ENCODE assay signal across 9 cellular contexts in the genomic region with DNA sequence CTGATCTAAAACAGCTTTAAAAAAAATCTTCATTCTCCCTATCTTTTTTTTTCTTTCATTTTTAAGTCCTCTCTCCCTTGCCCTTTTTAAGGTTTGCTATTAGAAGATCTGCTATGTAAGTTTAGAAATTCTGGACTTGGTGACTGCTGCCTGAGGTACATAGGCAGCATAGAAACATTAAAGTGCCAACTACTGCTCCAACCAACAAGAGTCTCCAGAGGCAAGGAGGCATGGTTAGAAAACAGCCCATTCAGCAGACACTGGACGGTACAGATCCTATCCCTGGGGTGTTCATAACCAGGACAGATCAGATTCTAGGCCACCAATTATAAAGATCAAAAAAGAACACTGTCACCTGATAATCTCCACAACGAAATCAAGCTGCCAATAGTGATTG. TPM values are rescaled to one million over a fixed set of nuclear protein-coding genes. Genes with fewer than 3 reads are reported as not detected.
DNase-seq lines count a peak whose midpoint lies in the region; ATAC-seq and TF ChIP-seq lines count a peak whose summit lies in the region.
"Had no signal": no experiment of that assay in that cellular context is flagged by ENCODE, and none has a peak within 500 bp of the region (broad histone marks: within the 10 kb centered on the region; RNA-seq: fewer than 3 reads in every experiment).

No MANE protein-coding gene starts in this region.

- TF ChIP-seq POLR2A in Peyer's patch (IDR thresholded peaks at IDR 0.05), result no peak

- H3K9ac ChIP-seq in BLaER1, result peak overlapping the region; percentile 67

- no peak for DNase-seq in Peyer's patch
- DNase-seq in endothelial cell (ENCODE audit: low spot score), result no peak
- DNase-seq in neural crest cell (ENCODE audit: low read depth, low spot score), result no peak
- DNase-seq in NCI-H226, result no peak
- DNase-seq in NCI-H146 treated with DMSO at 0.1 percent for 48 hours (lab: John Stamatoyannopoulos, UW; ENCODE audit: unreplicated experiment), result no peak
- DNase-seq: pancreas had no signal

- H4K20me1 ChIP-seq in BLaER1, result peaks cover 10% of the 10 kb centered on the region; the same call in 1 of the 2 replicates

- H3K4me3 Mint-ChIP-seq in endothelial cell (ENCODE audit: unreplicated experiment) (no peak overlapping the region), neural crest cell (no peak overlapping the region)

- TF ChIP-seq CTCF in Peyer's patch (IDR thresholded peaks at IDR 0.05), result no peak
- no peak for TF ChIP-seq CTCF in endothelial cell (IDR thresholded peaks at IDR 0.05; ENCODE audit: unreplicated experiment)
- no peak for TF ChIP-seq CTCF in neural crest cell (conservative IDR thresholded peaks at IDR 0.05)

- H3K4me1 ChIP-seq in BLaER1, result peaks cover 100% of the 10 kb centered on the region
- peaks cover 0 to 29% (median 17%) of the 10 kb centered on the region in 4 donors for H3K4me1 ChIP-seq in Peyer's patch

- peaks cover 6% of the 10 kb centered on the region for H3K9me3 Mint-ChIP-seq in endothelial cell (ENCODE audit: unreplicated experiment)
- no peaks in the 10 kb centered on the region for H3K9me3 Mint-ChIP-seq in neural crest cell

- no peaks in the 10 kb centered on the region for H3K9me3 ChIP-seq in BLaER1
- no peaks in the 10 kb centered on the region for H3K9me3 ChIP-seq in Peyer's patch
- H3K9me3 ChIP-seq: pancreas had no signal

- peak overlapping the region; percentile 92 for H3K4me2 ChIP-seq in BLaER1

- H3K36me3 Mint-ChIP-seq in endothelial cell (ENCODE audit: low read depth, unreplicated experiment), result peaks cover 28% of the 10 kb centered on the region
- peaks cover 6% of the 10 kb centered on the region for H3K36me3 Mint-ChIP-seq in neural crest cell (ENCODE audit: low read depth)

- H3K36me3 ChIP-seq in BLaER1, result peaks cover 35% of the 10 kb centered on the region
- H3K36me3 ChIP-seq in Peyer's patch, result peaks cover 0 to 31% (median 0%) of the 10 kb centered on the region in 3 donors

- no peaks in the 10 kb centered on the region for H3K27me3 ChIP-seq in BLaER1
- no peaks in the 10 kb centered on the region for H3K27me3 ChIP-seq in Peyer's patch
- H3K27me3 ChIP-seq: pancreas had no signal

- ATAC-seq in HG03521 (IDR thresholded peaks at IDR 0.05; ENCODE audit: unreplicated experiment), result no peak
- ATAC-seq in HG03097 (IDR thresholded peaks at IDR 0.05; ENCODE audit: low FRiP score, unreplicated experiment), result no peak

- peak overlapping the region; percentile 51 for H3K4me3 ChIP-seq in BLaER1
- peak overlapping the region in 1 of 4 donors; percentile 19 for H3K4me3 ChIP-seq in Peyer's patch
- H3K4me3 ChIP-seq: pancreas had no signal

- peaks cover 68% of the 10 kb centered on the region for H3K4me1 Mint-ChIP-seq in endothelial cell (ENCODE audit: unreplicated experiment)
- peaks cover 35% of the 10 kb centered on the region for H3K4me1 Mint-ChIP-seq in neural crest cell

- H3K27me3 Mint-ChIP-seq in endothelial cell (ENCODE audit: unreplicated experiment) (peaks cover 8% of the 10 kb centered on the region), neural crest cell (ENCODE audit: low read depth) (no peaks in the 10 kb centered on the region)

- H3K27ac Mint-ChIP-seq in endothelial cell (ENCODE audit: unreplicated experiment) (peak overlapping the region; percentile 94), neural crest cell (ENCODE audit: unreplicated experiment) (peak overlapping the region; percentile 28)

- H3K27ac ChIP-seq in BLaER1, result peak overlapping the region; percentile 87
- peak overlapping the region in 3 of 4 donors; percentile 70 to 75 (median 75) for H3K27ac ChIP-seq in Peyer's patch
- H3K27ac ChIP-seq: pancreas had no signal

RNA-seq across cellular contexts. Expression of a gene that starts 36.6 kb away (rescaled TPM):
- total RNA-seq in Peyer's patch, result not detected
- total RNA-seq in endothelial cell (ENCODE audit: unreplicated experiment), result 2.4 TPM
- 6.1 and 7.0 TPM in 2 replicates for total RNA-seq in neural crest cell

RNA-seq across cellular contexts. Expression of a gene that starts 45.9 kb away (rescaled TPM):
- total RNA-seq in Peyer's patch, result not detected
- 0.72 TPM for total RNA-seq in endothelial cell (ENCODE audit: unreplicated experiment)
- total RNA-seq in neural crest cell, result not detected in 2 replicates

RNA-seq across cellular contexts. Expression of a gene that starts 54.4 kb away (rescaled TPM):
- total RNA-seq in Peyer's patch, result not detected
- 132 TPM for total RNA-seq in endothelial cell (ENCODE audit: unreplicated experiment)
- total RNA-seq in neural crest cell, result not detected in 2 replicates

Comparison
In these comparisons a context has a peak if more than half of its experiments do, and no peak if none do; other contexts are left out.
1. RNA of a gene that starts 54.4 kb away (total RNA-seq): 132 TPM in endothelial cell (single experiment); not detected in Peyer's patch and not detected in neural crest cell; every median in the first group is over 100 times any median in the second.